ENCODE assay signal across 8 cellular contexts in the genomic region with DNA sequence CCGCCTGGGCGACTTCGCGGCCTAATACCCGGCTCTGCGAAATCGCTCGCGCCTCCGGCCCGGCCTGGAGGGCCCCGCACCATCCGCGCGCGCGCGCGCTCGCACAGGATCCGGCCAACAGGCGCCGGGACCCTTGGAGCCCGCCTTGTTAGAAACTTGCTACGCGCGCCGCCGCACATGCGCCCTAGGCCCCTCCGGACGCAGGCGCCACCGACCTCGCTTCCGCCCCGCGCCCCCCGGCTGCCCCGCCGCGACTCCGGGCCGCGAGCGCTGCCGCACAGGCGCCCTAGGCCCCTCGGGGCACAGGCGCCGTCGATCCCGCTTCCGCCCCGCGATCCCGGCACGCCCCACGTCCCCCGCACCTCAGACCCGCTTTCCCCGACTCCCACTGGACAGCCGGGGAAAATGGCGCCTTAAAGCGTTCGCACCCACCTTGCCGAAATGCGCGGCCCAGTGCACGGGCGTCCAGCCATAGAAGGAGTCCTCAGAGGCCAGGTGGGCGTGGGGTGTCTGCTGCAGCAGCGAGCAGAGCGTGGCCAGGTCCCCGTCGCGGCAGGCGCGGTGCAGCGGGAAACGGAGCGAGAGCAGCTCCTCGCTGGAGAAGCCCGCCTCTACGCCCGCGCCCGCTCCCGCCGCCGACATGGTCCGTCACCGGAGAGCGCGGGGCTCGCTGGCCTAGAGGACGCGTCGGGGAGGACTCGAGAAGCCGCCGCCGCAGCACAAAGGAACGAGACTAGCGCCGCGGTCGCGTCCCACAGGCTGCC. TPM values are rescaled to one million over a fixed set of nuclear protein-coding genes. Genes with fewer than 3 reads are reported as not detected.
DNase-seq lines count a peak whose midpoint lies in the region; ATAC-seq and TF ChIP-seq lines count a peak whose summit lies in the region.

No MANE protein-coding gene starts in this region.

- H3K4me1 Mint-ChIP-seq in activated T-helper 2 cell treated with anti-CD3 and anti-CD28 coated beads, Interferon-gamma antibody, Interleukin-2, Interleukin-4, amounts not matched to agents 10 μg/mL and 5 μg/mL and 100 μg/mL, durations not matched to agents 14 hours and 24 hours and 36 hours (ENCODE audit: low read depth) = peaks cover 40% of the 10 kb centered on the region
- peaks cover 59% of the 10 kb centered on the region for H3K4me1 Mint-ChIP-seq in stimulated activated naive CD8-positive, alpha-beta T cell treated with anti-CD3 and anti-CD28 coated beads, Interleukin-15, amount 100 ng/mL, for 72 hours

- H3F3A ChIP-seq in neural cell (ENCODE audit: insufficient read depth, low read length, poor library complexity, severe bottlenecking) = no peaks in the 10 kb centered on the region

- DNase-seq in DMS114 treated with DMSO at 0.1 percent for 48 hours (lab: John Stamatoyannopoulos, UW; ENCODE audit: unreplicated experiment) = peak; percentile 16
- peak; percentile 76 for DNase-seq in HT1080 (ENCODE audit: low read depth)
- DNase-seq in RPMI7951 (ENCODE audit: low read depth) = peak; percentile 69
- peak; percentile 71 for DNase-seq in activated T-helper 2 cell treated with anti-CD3 and anti-CD28 coated beads, Interferon-gamma antibody, Interleukin-2, Interleukin-4, amounts not matched to agents 10 μg/mL and 5 μg/mL and 100 μg/mL, durations not matched to agents 14 hours and 24 hours and 36 hours (ENCODE audit: low spot score)
- peak; percentile 55 for DNase-seq in fibroblast of the conjunctiva (ENCODE audit: low read depth)
- DNase-seq in stimulated activated naive CD8-positive, alpha-beta T cell treated with anti-CD3 and anti-CD28 coated beads, Interleukin-15, amount 100 ng/mL, for 72 hours = peak; percentile 84 to 86

- H3K4me3 ChIP-seq in neural cell (ENCODE audit: low read length) = peak overlapping the region; percentile 87

- no peaks in the 10 kb centered on the region for H3K9me3 Mint-ChIP-seq in activated T-helper 2 cell treated with anti-CD3 and anti-CD28 coated beads, Interferon-gamma antibody, Interleukin-2, Interleukin-4, amounts not matched to agents 10 μg/mL and 5 μg/mL and 100 μg/mL, durations not matched to agents 14 hours and 24 hours and 36 hours
- no peaks in the 10 kb centered on the region for H3K9me3 Mint-ChIP-seq in stimulated activated naive CD8-positive, alpha-beta T cell treated with anti-CD3 and anti-CD28 coated beads, Interleukin-15, amount 100 ng/mL, for 72 hours

- peak overlapping the region; percentile 96 for H3K27ac Mint-ChIP-seq in activated T-helper 2 cell treated with anti-CD3 and anti-CD28 coated beads, Interferon-gamma antibody, Interleukin-2, Interleukin-4, amounts not matched to agents 10 μg/mL and 5 μg/mL and 100 μg/mL, durations not matched to agents 14 hours and 24 hours and 36 hours
- H3K27ac Mint-ChIP-seq in stimulated activated naive CD8-positive, alpha-beta T cell treated with anti-CD3 and anti-CD28 coated beads, Interleukin-15, amount 100 ng/mL, for 72 hours = peak overlapping the region; percentile 99

- H3K79me2 ChIP-seq in neural cell (replicated peaks; ENCODE audit: insufficient read depth, low read length) = peaks cover 50% of the 10 kb centered on the region

- peak overlapping the region; percentile 88 for H3K4me3 Mint-ChIP-seq in activated T-helper 2 cell treated with anti-CD3 and anti-CD28 coated beads, Interferon-gamma antibody, Interleukin-2, Interleukin-4, amounts not matched to agents 10 μg/mL and 5 μg/mL and 100 μg/mL, durations not matched to agents 14 hours and 24 hours and 36 hours (ENCODE audit: low read depth)
- H3K4me3 Mint-ChIP-seq in stimulated activated naive CD8-positive, alpha-beta T cell treated with anti-CD3 and anti-CD28 coated beads, Interleukin-15, amount 100 ng/mL, for 72 hours = peak overlapping the region; percentile 94 to 95

- TF ChIP-seq RAD21 in neural cell (conservative IDR thresholded peaks at IDR 0.05) = peak; percentile 20

- no peak for TF ChIP-seq CTCF in neural cell (IDR thresholded peaks at IDR 0.05; ENCODE audit: poor library complexity, severe bottlenecking)

- peak overlapping the region; percentile 99 for H3K27ac ChIP-seq in neural cell (ENCODE audit: low read length)

- H4K20me1 ChIP-seq in neural cell (ENCODE audit: insufficient read depth) = peaks cover 25% of the 10 kb centered on the region

- H3K36me3 Mint-ChIP-seq in activated T-helper 2 cell treated with anti-CD3 and anti-CD28 coated beads, Interferon-gamma antibody, Interleukin-2, Interleukin-4, amounts not matched to agents 10 μg/mL and 5 μg/mL and 100 μg/mL, durations not matched to agents 14 hours and 24 hours and 36 hours (ENCODE audit: low read depth) = peaks cover 33% of the 10 kb centered on the region

- no peaks in the 10 kb centered on the region for H3K9me3 ChIP-seq in neural cell (ENCODE audit: low read length)

- intact Hi-C loops in activated T-helper 2 cell treated with anti-CD3 and anti-CD28 coated beads, Interferon-gamma antibody, Interleukin-2, Interleukin-4, amounts not matched to agents 10 μg/mL and 5 μg/mL and 100 μg/mL, durations not matched to agents 14 hours and 24 hours and 36 hours (cut with micrococcal nuclease) = loop anchor here (1.0 to 10.0 kb wide), 6 partner anchors 28 to 270 kb away; no protein-coding TSS in a partner anchor

- H3K36me3 ChIP-seq in neural cell (ENCODE audit: insufficient read depth, low read length) = no peaks in the 10 kb centered on the region

- peak overlapping the region; percentile 94 for H2AFZ ChIP-seq in neural cell (ENCODE audit: low read depth, low read length)

- peak overlapping the region; percentile 99 for H3K9ac ChIP-seq in neural cell (ENCODE audit: low read length)

- peak; percentile 30 for ATAC-seq in GM21360 (IDR thresholded peaks at IDR 0.05; ENCODE audit: unreplicated experiment)
- peak; percentile 64 for ATAC-seq in stimulated activated naive CD8-positive, alpha-beta T cell treated with anti-CD3 and anti-CD28 coated beads, Interleukin-15, amount 100 ng/mL, for 72 hours

- H3K4me2 ChIP-seq in neural cell (ENCODE audit: low read length) = no peak overlapping the region

- H3K27me3 Mint-ChIP-seq in activated T-helper 2 cell treated with anti-CD3 and anti-CD28 coated beads, Interferon-gamma antibody, Interleukin-2, Interleukin-4, amounts not matched to agents 10 μg/mL and 5 μg/mL and 100 μg/mL, durations not matched to agents 14 hours and 24 hours and 36 hours (ENCODE audit: low read depth) = no peaks in the 10 kb centered on the region
- H3K27me3 Mint-ChIP-seq in stimulated activated naive CD8-positive, alpha-beta T cell treated with anti-CD3 and anti-CD28 coated beads, Interleukin-15, amount 100 ng/mL, for 72 hours = no peaks in the 10 kb centered on the region

- no peaks in the 10 kb centered on the region for H3K27me3 ChIP-seq in neural cell (ENCODE audit: insufficient read depth, low read depth, low read length)

- H3K9me2 ChIP-seq in neural cell (ENCODE audit: insufficient read depth, low read length) = no peaks in the 10 kb centered on the region

- no peak for TF ChIP-seq EP300 in neural cell (conservative IDR thresholded peaks at IDR 0.05; ENCODE audit: poor library complexity, severe bottlenecking)

TF ChIP-seq in neural cell, 6 proteins besides CTCF, POLR2A, EP300 and RAD21:
- TF ChIP-seq POLR2AphosphoS5 (IDR thresholded peaks at IDR 0.05) (peak; percentile 85), EZH2 (IDR thresholded peaks at IDR 0.05; ENCODE audit: borderline replicate concordance, insufficient read depth, low read length, poor library complexity, severe bottlenecking) (no peak), MXI1 (conservative IDR thresholded peaks at IDR 0.05; ENCODE audit: poor library complexity, severe bottlenecking) (peak; percentile 82), TAF1 (IDR thresholded peaks at IDR 0.05; ENCODE audit: low read depth) (peak; percentile 74), SMC3 (conservative IDR thresholded peaks at IDR 0.05; ENCODE audit: poor library complexity) (no peak)
- TF ChIP-seq, protein P1, sequence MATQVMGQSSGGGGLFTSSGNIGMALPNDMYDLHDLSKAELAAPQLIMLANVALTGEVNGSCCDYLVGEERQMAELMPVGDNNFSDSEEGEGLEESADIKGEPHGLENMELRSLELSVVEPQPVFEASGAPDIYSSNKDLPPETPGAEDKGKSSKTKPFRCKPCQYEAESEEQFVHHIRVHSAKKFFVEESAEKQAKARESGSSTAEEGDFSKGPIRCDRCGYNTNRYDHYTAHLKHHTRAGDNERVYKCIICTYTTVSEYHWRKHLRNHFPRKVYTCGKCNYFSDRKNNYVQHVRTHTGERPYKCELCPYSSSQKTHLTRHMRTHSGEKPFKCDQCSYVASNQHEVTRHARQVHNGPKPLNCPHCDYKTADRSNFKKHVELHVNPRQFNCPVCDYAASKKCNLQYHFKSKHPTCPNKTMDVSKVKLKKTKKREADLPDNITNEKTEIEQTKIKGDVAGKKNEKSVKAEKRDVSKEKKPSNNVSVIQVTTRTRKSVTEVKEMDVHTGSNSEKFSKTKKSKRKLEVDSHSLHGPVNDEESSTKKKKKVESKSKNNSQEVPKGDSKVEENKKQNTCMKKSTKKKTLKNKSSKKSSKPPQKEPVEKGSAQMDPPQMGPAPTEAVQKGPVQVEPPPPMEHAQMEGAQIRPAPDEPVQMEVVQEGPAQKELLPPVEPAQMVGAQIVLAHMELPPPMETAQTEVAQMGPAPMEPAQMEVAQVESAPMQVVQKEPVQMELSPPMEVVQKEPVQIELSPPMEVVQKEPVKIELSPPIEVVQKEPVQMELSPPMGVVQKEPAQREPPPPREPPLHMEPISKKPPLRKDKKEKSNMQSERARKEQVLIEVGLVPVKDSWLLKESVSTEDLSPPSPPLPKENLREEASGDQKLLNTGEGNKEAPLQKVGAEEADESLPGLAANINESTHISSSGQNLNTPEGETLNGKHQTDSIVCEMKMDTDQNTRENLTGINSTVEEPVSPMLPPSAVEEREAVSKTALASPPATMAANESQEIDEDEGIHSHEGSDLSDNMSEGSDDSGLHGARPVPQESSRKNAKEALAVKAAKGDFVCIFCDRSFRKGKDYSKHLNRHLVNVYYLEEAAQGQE (IDR thresholded peaks at IDR 0.05; ENCODE audit: borderline replicate concordance) = peak; percentile 97

RNA-seq across cellular contexts. Expression of a gene that starts 0.4 kb away (rescaled TPM):
- total RNA-seq in HT1080 (2014; rRNA removed; shearing (Covaris generic)) = 47.4 and 59.7 TPM in 2 replicates
- 18.0 and 22.2 TPM in 2 replicates for polyA plus RNA-seq in HT1080 (2015; cell fraction: cytosol; rRNA removed)
- polyA plus RNA-seq in HT1080 (2015; cell fraction: nucleus; rRNA removed) = 139 and 168 TPM in 2 replicates
- total RNA-seq in RPMI7951 (2014; rRNA removed; shearing (Covaris generic)) = 43.8 and 44.7 TPM in 2 replicates
- 111 and 120 TPM in 2 replicates for total RNA-seq in activated T-helper 2 cell treated with anti-CD3 and anti-CD28 coated beads, Interferon-gamma antibody, Interleukin-2, Interleukin-4, amounts not matched to agents 10 μg/mL and 5 μg/mL and 100 μg/mL, durations not matched to agents 14 hours and 24 hours and 36 hours
- 525 and 564 TPM in 2 replicates for polyA plus RNA-seq in neural cell
- 252 and 254 TPM in 2 replicates for polyA minus RNA-seq in neural cell

Comparison
In these comparisons a context has a peak if more than half of its experiments do, and no peak if none do; other contexts are left out.
1. Peak in every context shown above with its lines: DNase-seq, ATAC-seq, H3K4me3 ChIP-seq and H3K27ac ChIP-seq.
2. DNase-seq: peak in every context shown above with its lines; median percentile 85 in stimulated activated naive CD8-positive, alpha-beta T cell treated with anti-CD3 and anti-CD28 coated beads, Interleukin-15, amount 100 ng/mL, for 72 hours; 76 in HT1080; 71 in activated T-helper 2 cell treated with anti-CD3 and anti-CD28 coated beads, Interferon-gamma antibody, Interleukin-2, Interleukin-4, amounts not matched to agents 10 μg/mL and 5 μg/mL and 100 μg/mL, durations not matched to agents 14 hours and 24 hours and 36 hours; 69 in RPMI7951; 55 in fibroblast of the conjunctiva; 16 in DMS114 treated with DMSO at 0.1 percent for 48 hours.